In the genomic region with DNA sequence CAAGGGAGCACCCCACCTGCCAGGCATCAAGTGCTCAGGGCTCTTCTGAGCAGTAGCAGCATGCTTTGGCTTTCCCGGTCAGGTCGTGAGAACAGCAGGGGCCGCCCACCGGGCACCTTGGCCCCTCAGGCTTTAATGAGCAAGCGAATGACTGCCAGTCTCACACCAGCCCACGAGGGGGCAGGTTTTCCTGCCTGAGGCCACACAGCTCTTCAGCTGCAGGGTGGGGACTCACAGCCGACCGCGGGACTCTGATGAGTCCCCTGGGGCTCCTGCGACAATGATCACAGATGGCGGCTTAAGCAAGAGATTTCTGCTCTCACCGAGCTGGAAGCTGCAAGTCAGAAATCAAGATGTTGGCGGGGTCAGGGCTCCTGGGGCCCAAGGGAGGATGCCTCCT, we compare ENCODE assay signal across 1 cellular context.
TF ChIP-seq lines count a peak whose summit lies in the region.

No MANE protein-coding gene starts in this region.

TF ChIP-seq in endothelial cell of umbilical vein, 7 proteins besides CTCF, POLR2A, EP300 and RAD21 (continued from another document):
- TF ChIP-seq MAX (IDR thresholded peaks at IDR 0.05; ENCODE audit: insufficient read depth, insufficient read length): no peak
TF ChIP-seq in endothelial cell of umbilical vein: peak in this region for 0.
